ENCODE assay signal across 13 cellular contexts in the genomic region with DNA sequence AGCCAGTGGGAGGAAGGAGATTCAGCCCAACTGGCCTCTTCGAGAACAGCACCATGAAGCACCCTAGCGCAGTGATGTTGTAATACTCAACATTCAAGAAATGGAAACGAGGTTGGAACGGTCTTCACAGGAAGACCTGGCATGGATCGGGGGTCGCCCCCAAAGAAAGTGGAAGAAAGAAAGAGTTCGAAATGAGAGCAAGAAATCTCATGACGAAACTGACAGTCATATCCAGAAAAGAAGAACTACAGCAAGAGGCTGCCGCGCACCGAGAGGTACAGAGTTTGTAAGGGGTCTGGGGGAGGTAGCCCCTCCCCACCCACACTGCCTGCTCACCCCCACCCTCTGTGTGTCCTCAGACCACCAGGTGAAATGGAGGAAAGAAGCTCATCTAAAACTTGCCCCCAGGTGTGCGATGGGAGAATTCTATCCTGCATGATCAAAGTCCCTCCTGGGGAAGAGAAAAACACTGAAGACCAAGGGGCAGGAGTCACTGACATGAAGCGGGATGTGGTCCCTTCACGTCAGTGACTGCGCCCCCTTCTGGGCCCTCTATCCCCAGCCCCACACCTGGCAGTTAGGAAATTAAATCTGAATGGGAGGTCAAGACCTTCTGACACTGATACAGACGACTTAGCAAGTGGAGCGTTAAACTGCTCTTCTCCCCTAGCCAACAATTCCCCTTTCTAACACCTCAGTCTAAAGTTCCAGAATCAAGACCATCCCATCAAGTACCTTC. TPM values are rescaled to one million over a fixed set of nuclear protein-coding genes. Genes with fewer than 3 reads are reported as not detected.
DNase-seq lines count a peak whose midpoint lies in the region; ATAC-seq, FAIRE-seq and TF ChIP-seq lines count a peak whose summit lies in the region.
"Had no signal": no experiment of that assay in that cellular context is flagged by ENCODE, and none has a peak within 500 bp of the region (broad histone marks: within the 10 kb centered on the region; RNA-seq: fewer than 3 reads in every experiment).

No MANE protein-coding gene starts in this region.

- no peak overlapping the region for H3K27ac ChIP-seq in neural progenitor cell
- H3K27ac ChIP-seq in kidney (ENCODE audit: low read depth in 2 of 2, low read length in 2 of 2) = no peak overlapping the region
- no peak overlapping the region for H3K27ac ChIP-seq in SJCRH30

- no peaks in the 10 kb centered on the region for H3K79me2 ChIP-seq in neural progenitor cell (ENCODE audit: low read depth)

- no peak overlapping the region for H3K4me2 ChIP-seq in neural progenitor cell

- no peak overlapping the region for H3K27ac Mint-ChIP-seq in neural progenitor cell

- FAIRE-seq in GM12892 (lab: Jason Lieb, UNC) (peak; percentile 81), kidney (lab: Jason Lieb, UNC) (no peak)

- no peaks in the 10 kb centered on the region for H4K20me1 ChIP-seq in neural progenitor cell (ENCODE audit: low read depth)

- H3K27me3 ChIP-seq in neural progenitor cell (no peaks in the 10 kb centered on the region), SJCRH30 (peaks cover 6% of the 10 kb centered on the region; the same call in 1 of the 2 replicates)

- H3K27me3 Mint-ChIP-seq in neural progenitor cell (ENCODE audit: insufficient read depth, low read depth) = peaks cover 8% of the 10 kb centered on the region

- H3K4me1 ChIP-seq in neural progenitor cell (peaks cover 19% of the 10 kb centered on the region), kidney (ENCODE audit: control insufficient read depth in 1 of 2, insufficient read depth in 1 of 2, low read depth in 1 of 2, low read length in 2 of 2) (no peaks in the 10 kb centered on the region), SJCRH30 (peaks cover 9% of the 10 kb centered on the region)

- H3K9me3 ChIP-seq in neural progenitor cell (ENCODE audit: low read depth) (no peaks in the 10 kb centered on the region), kidney (ENCODE audit: control insufficient read depth in 1 of 2, low read length in 2 of 2) (no peaks in the 10 kb centered on the region), SJCRH30 (replicated peaks) (no peaks in the 10 kb centered on the region)

- peak; percentile 42 for ATAC-seq in GM21619 (IDR thresholded peaks at IDR 0.05; ENCODE audit: unreplicated experiment)

- H3K9ac ChIP-seq in neural progenitor cell (no peak overlapping the region), kidney (ENCODE audit: low read length in 2 of 2) (no peak overlapping the region)

- H3K4me1 Mint-ChIP-seq in neural progenitor cell = peaks cover 19% of the 10 kb centered on the region

- TF ChIP-seq CTCF in neural progenitor cell (IDR thresholded peaks at IDR 0.05) (peak; percentile 40), kidney (IDR thresholded peaks at IDR 0.05; ENCODE audit: borderline replicate concordance, extremely low read depth, insufficient read depth) (no peak)

- no peak overlapping the region for H2AFZ ChIP-seq in neural progenitor cell (replicated peaks)

- no peaks in the 10 kb centered on the region for H3K9me3 Mint-ChIP-seq in neural progenitor cell

- no peaks in the 10 kb centered on the region for H3K36me3 Mint-ChIP-seq in neural progenitor cell

- H3K4me3 Mint-ChIP-seq in neural progenitor cell = no peak overlapping the region

- H3K36me3 ChIP-seq in neural progenitor cell = no peaks in the 10 kb centered on the region
- H3K36me3 ChIP-seq in kidney (ENCODE audit: control insufficient read depth in 1 of 2, insufficient read depth in 2 of 2, low read length in 2 of 2) = no peaks in the 10 kb centered on the region
- H3K36me3 ChIP-seq in SJCRH30 = no peaks in the 10 kb centered on the region

- intact Hi-C loops in kidney (cut with DNase I) = no loop called here

- peaks cover 7% of the 10 kb centered on the region for H3F3A ChIP-seq in neural progenitor cell (ENCODE audit: low read depth)

- H3K4me3 ChIP-seq in neural progenitor cell (no peak overlapping the region), kidney (ENCODE audit: low read length in 2 of 2) (no peak overlapping the region), SJCRH30 (no peak overlapping the region)

- TF ChIP-seq POLR2A in GM12892 (IDR thresholded peaks at IDR 0.05; ENCODE audit: low read depth, low read length) = no peak

- in situ Hi-C loops in KBM-7 (cut with MboI; ENCODE audit: low pct_unique_long_range_greater_than_20kb, low sequenced_read_pairs) = no loop called here

- DNase-seq in GM12892 (ENCODE audit: insufficient read length) (no peak), NAMALWA (ENCODE audit: low spot score) (peak; percentile 16), neural progenitor cell (ENCODE audit: low spot score) (peak; percentile 24), kidney (no peak), KBM-7 (no peak), SJCRH30 (no peak)
- DNase-seq: activated CD4-positive, alpha-beta T cell treated with anti-CD3 and anti-CD28 coated beads, Interleukin-2, amount 50 U/mL, for 4 hours; foreskin melanocyte; NCI-H187; nucleus accumbens; stimulated activated naive CD4-positive, alpha-beta T cell treated with Interleukin-2 at 50 U/mL for 16 hours had no signal

RNA-seq across cellular contexts. Expression of a gene that starts 52.9 kb away (rescaled TPM):
- polyA plus RNA-seq in GM12892 (2012; ENCODE audit: missing spikeins) = not detected
- not detected in 2 replicates for total RNA-seq in neural progenitor cell (ENCODE audit: low replicate concordance)
- not detected for total RNA-seq in kidney
- polyA plus RNA-seq in kidney (ENCODE audit: insufficient read depth, low read depth, low replicate concordance) = not detected
- total RNA-seq in SJCRH30 (2014; rRNA removed; shearing (Covaris generic)) = not detected in 2 replicates
- total RNA-seq: liver had no signal
- polyA plus RNA-seq: liver had no signal

RNA-seq across cellular contexts. Expression of a gene that starts 58.6 kb away (rescaled TPM):
- polyA plus RNA-seq in GM12892 (2012; ENCODE audit: missing spikeins) = 3.8 TPM
- 1.3 and 5.4 TPM in 2 replicates for total RNA-seq in neural progenitor cell (ENCODE audit: low replicate concordance)
- total RNA-seq in kidney = 10.4 TPM
- 0.86 TPM for polyA plus RNA-seq in kidney (ENCODE audit: insufficient read depth, low read depth, low replicate concordance)
- total RNA-seq in SJCRH30 (2014; rRNA removed; shearing (Covaris generic)) = not detected in 2 replicates

Comparison
In these comparisons a context has a peak if more than half of its experiments do, and no peak if none do; other contexts are left out.
1. DNase-seq: peak in NAMALWA (single experiment) and neural progenitor cell (single experiment); none in GM12892 (single experiment), kidney (single experiment), KBM-7 (single experiment) and SJCRH30 (0 of 2).